8 cellular contexts compared by ENCODE assay signal in the genomic region with DNA sequence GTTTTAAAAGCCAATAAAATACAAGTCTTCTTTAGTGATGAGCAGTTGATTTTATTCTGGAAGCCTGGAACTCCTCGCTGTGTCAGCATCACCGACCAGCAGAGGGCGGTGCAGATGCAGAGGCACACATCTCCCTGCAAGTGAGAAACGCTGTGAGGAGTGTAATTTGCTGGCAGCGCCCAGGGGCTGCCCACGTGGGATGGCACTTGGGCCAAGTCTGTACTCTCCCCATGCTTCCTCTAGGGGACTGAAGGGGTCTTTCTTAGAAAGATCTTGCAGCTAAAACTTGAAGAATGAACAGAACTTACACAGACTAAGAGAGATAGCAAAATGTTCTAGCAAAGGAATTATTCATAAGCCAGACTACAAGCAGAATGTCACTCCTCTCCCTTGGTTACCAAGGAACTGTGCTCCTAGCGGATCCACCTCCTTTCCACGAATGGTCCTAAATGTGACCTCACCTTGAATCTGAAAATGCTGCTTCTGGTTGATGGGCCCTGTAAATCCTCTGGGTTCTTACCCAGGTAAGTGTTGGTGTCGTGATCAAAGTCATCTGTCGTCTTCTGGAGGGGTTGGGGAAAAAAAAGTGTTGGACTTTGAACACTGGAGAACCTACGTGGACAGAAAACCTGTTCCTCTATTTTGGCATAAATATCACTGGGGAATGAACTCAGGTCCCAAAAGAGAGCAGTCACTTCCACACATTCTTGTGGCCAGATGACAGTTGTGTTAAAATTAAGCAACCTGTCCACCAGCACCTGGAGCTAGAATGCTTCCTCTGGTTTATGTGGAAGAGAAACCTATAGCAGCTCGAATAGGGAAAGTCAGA. TPM values are rescaled to one million over a fixed set of nuclear protein-coding genes. Genes with fewer than 3 reads are reported as not detected.
A peak's percentile ranks its signal among the peaks of the same experiment; 100 is the strongest.
DNase-seq lines count a peak whose midpoint lies in the region; ATAC-seq, FAIRE-seq and TF ChIP-seq lines count a peak whose summit lies in the region.

No MANE protein-coding gene starts in this region.

- H3K4me3 ChIP-seq in DOHH2 (ENCODE audit: low read length): no peak overlapping the region
- no peak overlapping the region for H3K4me3 ChIP-seq in fibroblast of villous mesenchyme (ENCODE audit: low read depth, low read length)

- no peak overlapping the region for H3K4me3 Mint-ChIP-seq in activated T-helper 1 cell treated with anti-CD3 and anti-CD28 coated beads, Interleukin-12 subunit alpha, Interleukin-12 subunit beta, Interleukin-2, Interleukin-4 antibody, amounts not matched to agents 30 ng/mL and 10 ng/mL and 1 ng/mL, durations not matched to agents 14 hours and 24 hours and 36 hours

- H3K27me3 ChIP-seq in DOHH2 (ENCODE audit: control insufficient read depth, low read length): no peaks in the 10 kb centered on the region

- intact Hi-C loops in activated T-helper 1 cell treated with anti-CD3 and anti-CD28 coated beads, Interleukin-12 subunit alpha, Interleukin-12 subunit beta, Interleukin-2, Interleukin-4 antibody, amounts not matched to agents 30 ng/mL and 10 ng/mL and 1 ng/mL, durations not matched to agents 14 hours and 24 hours and 36 hours (cut with micrococcal nuclease): loop anchor here (1.0 to 2.0 kb wide), 6 partner anchors 21 to 504 kb away; no protein-coding TSS in a partner anchor

- no peak for FAIRE-seq in RCC 7860 (lab: Jason Lieb, UNC)

- H3K4me2 ChIP-seq in DOHH2 (ENCODE audit: low read length): 0 out of 2 replicates have a peak overlapping the region, but pooled peaks have one; percentile 1

- TF ChIP-seq CTCF in DOHH2 (IDR thresholded peaks at IDR 0.05; ENCODE audit: low read depth, low read length, poor library complexity, severe bottlenecking) (peak; percentile 94), fibroblast of villous mesenchyme (IDR thresholded peaks at IDR 0.05; ENCODE audit: insufficient read depth, low read depth, low read length) (peak; percentile 95)

- DNase-seq in HuH-7 (ENCODE audit: low spot score) (peak; percentile 37), RCC 7860 (ENCODE audit: low spot score) (peak; percentile 42), fibroblast of villous mesenchyme (ENCODE audit: low read depth) (peak; percentile 67), nucleus accumbens (lab: John Stamatoyannopoulos, UW) (peak in 54 of 56 donors; percentile 5 to 90 (median 56)), superior temporal gyrus (ENCODE audit: extremely low spot score) (peak; percentile 85)
- DNase-seq in activated T-helper 1 cell treated with anti-CD3 and anti-CD28 coated beads, Interleukin-12 subunit alpha, Interleukin-12 subunit beta, Interleukin-2, Interleukin-4 antibody, amounts not matched to agents 30 ng/mL and 10 ng/mL and 1 ng/mL, durations not matched to agents 14 hours and 24 hours and 36 hours (ENCODE audit: low spot score): peak; percentile 53

- H3K4me1 Mint-ChIP-seq in activated T-helper 1 cell treated with anti-CD3 and anti-CD28 coated beads, Interleukin-12 subunit alpha, Interleukin-12 subunit beta, Interleukin-2, Interleukin-4 antibody, amounts not matched to agents 30 ng/mL and 10 ng/mL and 1 ng/mL, durations not matched to agents 14 hours and 24 hours and 36 hours (ENCODE audit: low read depth): peaks cover 14% of the 10 kb centered on the region

- no peaks in the 10 kb centered on the region for H4K20me1 ChIP-seq in DOHH2 (ENCODE audit: control insufficient read depth, insufficient read depth, low read depth, low read length)

- no peaks in the 10 kb centered on the region for H3K79me2 ChIP-seq in DOHH2 (ENCODE audit: control insufficient read depth, low read length)

- H3K27ac ChIP-seq in DOHH2 (ENCODE audit: low read depth, low read length): no peak overlapping the region

- no peaks in the 10 kb centered on the region for H3K36me3 Mint-ChIP-seq in activated T-helper 1 cell treated with anti-CD3 and anti-CD28 coated beads, Interleukin-12 subunit alpha, Interleukin-12 subunit beta, Interleukin-2, Interleukin-4 antibody, amounts not matched to agents 30 ng/mL and 10 ng/mL and 1 ng/mL, durations not matched to agents 14 hours and 24 hours and 36 hours (ENCODE audit: low read depth)

- H3K9me2 ChIP-seq in DOHH2 (replicated peaks; ENCODE audit: control insufficient read depth, low read length): no peaks in the 10 kb centered on the region

- H3K4me1 ChIP-seq in DOHH2 (ENCODE audit: control insufficient read depth, low read length): peaks cover 23% of the 10 kb centered on the region

- H3K27ac Mint-ChIP-seq in activated T-helper 1 cell treated with anti-CD3 and anti-CD28 coated beads, Interleukin-12 subunit alpha, Interleukin-12 subunit beta, Interleukin-2, Interleukin-4 antibody, amounts not matched to agents 30 ng/mL and 10 ng/mL and 1 ng/mL, durations not matched to agents 14 hours and 24 hours and 36 hours: no peak overlapping the region

- ATAC-seq in GM21576 (IDR thresholded peaks at IDR 0.05; ENCODE audit: unreplicated experiment): peak; percentile 83

- no peaks in the 10 kb centered on the region for H3K36me3 ChIP-seq in DOHH2 (ENCODE audit: control insufficient read depth, low read length)

- no peaks in the 10 kb centered on the region for H3F3A ChIP-seq in DOHH2 (ENCODE audit: control insufficient read depth, insufficient read depth)

- no peaks in the 10 kb centered on the region for H3K9me3 Mint-ChIP-seq in activated T-helper 1 cell treated with anti-CD3 and anti-CD28 coated beads, Interleukin-12 subunit alpha, Interleukin-12 subunit beta, Interleukin-2, Interleukin-4 antibody, amounts not matched to agents 30 ng/mL and 10 ng/mL and 1 ng/mL, durations not matched to agents 14 hours and 24 hours and 36 hours

- H3K27me3 Mint-ChIP-seq in activated T-helper 1 cell treated with anti-CD3 and anti-CD28 coated beads, Interleukin-12 subunit alpha, Interleukin-12 subunit beta, Interleukin-2, Interleukin-4 antibody, amounts not matched to agents 30 ng/mL and 10 ng/mL and 1 ng/mL, durations not matched to agents 14 hours and 24 hours and 36 hours (ENCODE audit: insufficient read depth): peaks cover 5% of the 10 kb centered on the region

- H3K9me3 ChIP-seq in DOHH2 (ENCODE audit: control insufficient read depth, insufficient read depth, low read length): no peaks in the 10 kb centered on the region

RNA-seq across cellular contexts. Expression of gene CNTF, which starts 31.8 kb away (rescaled TPM):
- 4.1 and 4.3 TPM in 2 replicates for total RNA-seq in activated T-helper 1 cell treated with anti-CD3 and anti-CD28 coated beads, Interleukin-12 subunit alpha, Interleukin-12 subunit beta, Interleukin-2, Interleukin-4 antibody, amounts not matched to agents 30 ng/mL and 10 ng/mL and 1 ng/mL, durations not matched to agents 14 hours and 24 hours and 36 hours
- 2.2 and 2.9 TPM in 2 replicates for total RNA-seq in fibroblast of villous mesenchyme
